ENCODE assay signal across 6 cellular contexts in genomic region chr17:66976379-66976663, GRCh38. TPM values are rescaled to one million over a fixed set of nuclear protein-coding genes. Genes with fewer than 3 reads are reported as not detected.
"Had no signal": no experiment of that assay in that cellular context is flagged by ENCODE, and none has a peak within 500 bp of the region (broad histone marks: within the 10 kb centered on the region; RNA-seq: fewer than 3 reads in every experiment).

No MANE protein-coding gene starts in this region.

- H3K4me1 ChIP-seq: HAP-1 had no signal

- H3K27ac ChIP-seq: GM23248 had no signal

- H3K4me3 Mint-ChIP-seq: IgD-negative memory B cell had no signal

- H3K36me3 ChIP-seq: HAP-1 had no signal

- H3K4me1 Mint-ChIP-seq: IgD-negative memory B cell had no signal

- H3K4me3 ChIP-seq: GM23248, HAP-1 had no signal

- H2AFZ ChIP-seq: GM23248 had no signal

- DNase-seq: GM23248, GOT3, H7, KG1 had no signal

- H3K9me3 ChIP-seq: HAP-1 had no signal

- H3K9ac ChIP-seq: GM23248 had no signal

RNA-seq across cellular contexts. Expression of gene CACNG4, which starts 11.8 kb away (rescaled TPM):
- total RNA-seq: GM23248 had no signal
- polyA plus RNA-seq: GM23248, IgD-negative memory B cell had no signal
